ENCODE assay signal across 23 cellular contexts in genomic region chr3:38018296-38019266, GRCh38. TPM values are rescaled to one million over a fixed set of nuclear protein-coding genes. Genes with fewer than 3 reads are reported as not detected.
DNase-seq lines count a peak whose midpoint lies in the region; ATAC-seq, FAIRE-seq and TF ChIP-seq lines count a peak whose summit lies in the region.
"Had no signal": no experiment of that assay in that cellular context is flagged by ENCODE, and none has a peak within 500 bp of the region (broad histone marks: within the 10 kb centered on the region; RNA-seq: fewer than 3 reads in every experiment).

No MANE protein-coding gene starts in this region.

- POLR2A ChIA-PET in K562 (lab: Yijun Ruan, JAX) = interaction anchor here (1.2 to 2.1 kb wide), 3 partner anchors 8 to 22 kb away, joined by 3 to 6 read pairs (median 4); no protein-coding TSS in a partner anchor

- H3K79me2 ChIP-seq in K562 (ENCODE audit: control insufficient read depth, insufficient read depth, low read length) = peaks cover 69% of the 10 kb centered on the region

- TF ChIP-seq POLR2A in K562 (conservative IDR thresholded peaks at IDR 0.05) (peak; percentile 85), transverse colon (IDR thresholded peaks at IDR 0.05) (no peak)

- H3K36me3 ChIP-seq in right atrium auricular region (peaks cover 44% of the 10 kb centered on the region), K562 (ENCODE audit: control insufficient read depth, insufficient read depth, low read length) (peaks cover 44% of the 10 kb centered on the region), transverse colon (peaks cover 0 to 27% (median 4%) of the 10 kb centered on the region in 4 donors)

- H3K4me1 ChIP-seq in right atrium auricular region = peaks cover 0 to 10% of the 10 kb centered on the region in 2 donors
- H3K4me1 ChIP-seq in K562 (replicated peaks in 1 of 2; ENCODE audit: control insufficient read depth in 2 of 2, insufficient read depth in 2 of 2, low read length in 2 of 2) = peaks cover 62 to 72% of the 10 kb centered on the region in 2 experiments
- H3K4me1 ChIP-seq in transverse colon = peaks cover 2 to 43% (median 17%) of the 10 kb centered on the region in 4 donors

- H3K4me1 Mint-ChIP-seq in mesothelial cell of epicardium = peaks cover 7% of the 10 kb centered on the region

- DNase-seq in Right ventricle myocardium inferior (ENCODE audit: missing footprints) = no peak
- no peak for DNase-seq in right atrium auricular region (ENCODE audit: low spot score)
- peak; percentile 93 to 97 (median 96) for DNase-seq in K562 (ENCODE audit: extremely low read depth in 1 of 4, low spot score in 3 of 4)
- DNase-seq in mesothelial cell of epicardium (ENCODE audit: low spot score in 2 of 2, unreplicated experiment in 2 of 2) = no peak
- peak; percentile 7 for DNase-seq in transverse colon
- DNase-seq in hypothalamus (lab: John Stamatoyannopoulos, UW) = no peak
- DNase-seq: GDM1, KG1, kidney glomerular epithelial cell, naive B cell, NCI-H146, NCI-H2171 treated with DMSO at 0.1 percent for 48 hours, NCI-H526 had no signal

- intact Hi-C loops in Right ventricle myocardium inferior (cut with DNase I) (no loop called here), K562 (cut with micrococcal nuclease) (loop anchor here (1.0 kb wide), 1 partner anchor 44 kb away; no protein-coding TSS in a partner anchor), transverse colon (cut with DNase I; ENCODE audit: low total_unique reads) (no loop called here)

- peaks cover 9% of the 10 kb centered on the region for H3K9me3 Mint-ChIP-seq in mesothelial cell of epicardium
- H3K9me3 Mint-ChIP-seq: CD8-positive, alpha-beta T cell had no signal

- CTCF ChIA-PET in K562 (lab: Yijun Ruan, JAX; ENCODE audit: low intra/inter-chr PET ratio) = no interaction called here

- no peak overlapping the region for H3K4me3 Mint-ChIP-seq in mesothelial cell of epicardium
- H3K4me3 Mint-ChIP-seq: activated T-helper 1 cell treated with anti-CD3 and anti-CD28 coated beads, Interleukin-12 subunit alpha, Interleukin-12 subunit beta, Interleukin-2, Interleukin-4 antibody, amounts not matched to agents 30 ng/mL and 10 ng/mL and 1 ng/mL, durations not matched to agents 14 hours and 24 hours and 36 hours; CD8-positive, alpha-beta T cell; dendritic cell treated with granulocyte-macrophage colony-stimulating factor and Interleukin-4, amounts not matched to agents 40 ng/mL and 50 ng/mL, for 4 days; memory B cell; naive B cell had no signal

- in situ Hi-C loops in K562 (cut with MboI) (no loop called here), transverse colon (cut with MboI; ENCODE audit: low pct_ligation_motif_present in 1 of 4, low pct_unique_long_range_greater_than_20kb in 1 of 4, low sequenced_read_pairs in 3 of 4) (no loop called here)

- H3K4me3 ChIP-seq in right atrium auricular region = no peak overlapping the region
- H3K4me3 ChIP-seq in K562 = peak overlapping the region; percentile 50
- no peak overlapping the region for H3K4me3 ChIP-seq in transverse colon

- peaks cover 3% of the 10 kb centered on the region; the same call in 1 of the 2 replicates for H4K20me1 ChIP-seq in K562 (replicated peaks; ENCODE audit: control insufficient read depth, insufficient read depth, low read length)

- H3K4me2 ChIP-seq in K562 (ENCODE audit: insufficient read depth, low read length) = peak overlapping the region; percentile 95
- H3K4me2 ChIP-seq: SK-N-SH had no signal

- BruUV-seq in K562 (replicated peaks; lab: Mats Ljungman, UMichigan) = TSS peak; percentile 38

- 18% methylated on average over 13 of the region's 13 CpGs for WGBS in K562 (ENCODE audit: insufficient coverage, low coverage, missing lambda C conversion rate)
- 88 to 93% methylated on average over 2 to 11 of the region's 13 CpGs for WGBS in transverse colon (ENCODE audit: low coverage in 1 of 2), 2 donors

- H3K27me3 ChIP-seq in right atrium auricular region (no peaks in the 10 kb centered on the region), K562 (ENCODE audit: control insufficient read depth in 2 of 2, insufficient read depth in 2 of 2, low read length in 2 of 2) (no peaks in the 10 kb centered on the region), transverse colon (no peaks in the 10 kb centered on the region)

- ATAC-seq in Right ventricle myocardium inferior (peak; percentile 21), K562 (peak; percentile 82), HG02981 (IDR thresholded peaks at IDR 0.05; ENCODE audit: unreplicated experiment) (no peak)
- ATAC-seq: activated CD4-positive, CD25-positive, alpha-beta regulatory T cell treated with anti-CD3 and anti-CD28 coated beads, Interleukin-2, amount 50 U/mL, for 24 hours; CD8-positive, alpha-beta T cell; HCT116 had no signal

- FAIRE-seq in K562 (lab: Jason Lieb, UNC) = peak; percentile 89
- FAIRE-seq: endometrium had no signal

- H3K27ac Mint-ChIP-seq in mesothelial cell of epicardium = peak overlapping the region; percentile 70
- H3K27ac Mint-ChIP-seq: activated T-helper 1 cell treated with anti-CD3 and anti-CD28 coated beads, Interleukin-12 subunit alpha, Interleukin-12 subunit beta, Interleukin-2, Interleukin-4 antibody, amounts not matched to agents 30 ng/mL and 10 ng/mL and 1 ng/mL, durations not matched to agents 14 hours and 24 hours and 36 hours; CD8-positive, alpha-beta T cell; dendritic cell treated with granulocyte-macrophage colony-stimulating factor and Interleukin-4, amounts not matched to agents 40 ng/mL and 50 ng/mL, for 4 days; memory B cell had no signal

- H3K9me1 ChIP-seq in K562 (ENCODE audit: control insufficient read depth, insufficient read depth, low read length) = peaks cover 10% of the 10 kb centered on the region

- H3K27ac ChIP-seq in right atrium auricular region = no peak overlapping the region
- H3K27ac ChIP-seq in K562 (ENCODE audit: extremely low read depth, low read depth, low read length) = peak overlapping the region; percentile 79
- no peak overlapping the region for H3K27ac ChIP-seq in transverse colon

- TF ChIP-seq CTCF in right atrium auricular region (IDR thresholded peaks at IDR 0.05) = no peak
- TF ChIP-seq CTCF in K562 (IDR thresholded peaks at IDR 0.05 in 2 of 3, conservative IDR thresholded peaks at IDR 0.05 in 1 of 3; ENCODE audit: insufficient read depth in 2 of 3, low read depth in 1 of 3, low read length in 3 of 3) = peak; percentile 21 to 49 (median 42); a peak in 4 of 6 replicates
- no peak for TF ChIP-seq CTCF in mesothelial cell of epicardium (IDR thresholded peaks at IDR 0.05; ENCODE audit: unreplicated experiment)
- no peak for TF ChIP-seq CTCF in transverse colon (IDR thresholded peaks at IDR 0.05)

- peak overlapping the region; percentile 65 for H2AFZ ChIP-seq in K562 (ENCODE audit: low read depth, low read length)

- peak overlapping the region; percentile 80 to 96 for H3K9ac ChIP-seq in K562 (ENCODE audit: insufficient read depth in 1 of 2, low read depth in 2 of 2, low read length in 2 of 2)
- H3K9ac ChIP-seq: SK-N-SH had no signal

- peak in 1 of 2 experiments; percentile 28; a peak in 2 of 4 replicates for TF ChIP-seq RAD21 in K562 (CRISPR knock-in tag; conservative IDR thresholded peaks at IDR 0.05 in 1 of 2, IDR thresholded peaks at IDR 0.05 in 1 of 2)

- H3K27me3 Mint-ChIP-seq in mesothelial cell of epicardium (ENCODE audit: low read depth) = no peaks in the 10 kb centered on the region
- H3K27me3 Mint-ChIP-seq: dendritic cell treated with granulocyte-macrophage colony-stimulating factor and Interleukin-4, amounts not matched to agents 40 ng/mL and 50 ng/mL, for 4 days; memory B cell; naive B cell had no signal

- H3K9me3 ChIP-seq in right atrium auricular region (no peaks in the 10 kb centered on the region), K562 (replicated peaks; ENCODE audit: control insufficient read depth, insufficient read depth, low read depth, low read length) (no peaks in the 10 kb centered on the region), transverse colon (no peaks in the 10 kb centered on the region)
- H3K9me3 ChIP-seq: SK-N-SH had no signal

- H3K36me3 Mint-ChIP-seq in mesothelial cell of epicardium = peaks cover 30% of the 10 kb centered on the region

- TF ChIP-seq EP300 in K562 (IDR thresholded peaks at IDR 0.05; ENCODE audit: low read length) (peak; percentile 55; the same call in 1 of the 2 replicates), transverse colon (IDR thresholded peaks at IDR 0.05; ENCODE audit: low read depth) (no peak)

RNA-seq across cellular contexts. Expression of gene PLCD1, which starts 10.9 kb away (rescaled TPM):
- total RNA-seq in Right ventricle myocardium inferior (10.7 TPM), right atrium auricular region (10 to 100 TPM in 1 of 2 donors, 1 to 10 TPM in 1; 8.7 to 15.5 TPM), K562 (2014; rRNA removed) (152 and 190 TPM in 2 replicates), K562 (2014; rRNA removed; fragmentation: Illumina TruSeq; extraction: Trizol) (60.7 and 88.3 TPM in 2 replicates), K562 (2015; rRNA removed; fragmentation: Illumina TruSeq; extraction: Trizol) (47.5 and 50.1 TPM in 2 replicates), K562 (2021) (149 and 161 TPM in 2 replicates), mesothelial cell of epicardium (19.0 to 20.8 TPM (median 20.7 TPM) in 3 replicates), transverse colon (100 to 1,000 TPM in 2 of 4 donors, 10 to 100 TPM in 2; 21.1 to 126 (median 91.4) TPM)
- 283 and 655 TPM in 2 replicates for total RNA-seq in K562 (2011; cell fraction: chromatin; rRNA removed; ENCODE audit: low replicate concordance)
- total RNA-seq in K562 (2011; cell fraction: nucleolus; rRNA removed) = 463 and 540 TPM in 2 replicates
- total RNA-seq in K562 (2011; cell fraction: nucleoplasm; rRNA removed) = 244 and 351 TPM in 2 replicates
- polyA plus RNA-seq in K562 (2011; rRNA removed) (209 and 284 TPM in 2 replicates), K562 (2014; fragmentation: Illumina TruSeq; extraction: Trizol) (135 and 145 TPM in 2 replicates), K562 (2014; fragmentation: Nextera tagmentation; extraction: Ambion mirVana) (10 to 100 TPM in 1 of 2 experiments, 1 to 10 TPM in 1; 5.4 to 11.0 TPM), K562 (2014; rRNA removed) (116 and 140 TPM in 2 replicates)
- polyA plus RNA-seq in K562 (2011; cell fraction: cytosol; rRNA removed) = 214 and 249 TPM in 2 replicates
- 1,089 and 1,150 TPM in 2 replicates for polyA plus RNA-seq in K562 (2011; cell fraction: nucleus; rRNA removed)
- 67.9 and 83.7 TPM in 2 replicates for polyA plus RNA-seq in K562 (2012)
- 191 and 192 TPM in 2 replicates for polyA minus RNA-seq in K562 (2011; rRNA and poly(A)+ RNA removed)
- polyA minus RNA-seq in K562 (2011; cell fraction: cytosol; rRNA and poly(A)+ RNA removed) = 144 and 183 TPM in 2 replicates
- 158 and 240 TPM in 2 replicates for polyA minus RNA-seq in K562 (2011; cell fraction: nucleus; rRNA and poly(A)+ RNA removed)

RNA-seq across cellular contexts. Expression of gene DLEC1, which starts 20.4 kb away (rescaled TPM):
- total RNA-seq in Right ventricle myocardium inferior (0.08 TPM), right atrium auricular region (under 1 TPM; 0.22 to 0.35 TPM), K562 (2014; rRNA removed) (not detected in 2 replicates), K562 (2014; rRNA removed; fragmentation: Illumina TruSeq; extraction: Trizol) (not detected in 2 replicates), K562 (2015; rRNA removed; fragmentation: Illumina TruSeq; extraction: Trizol) (not detected in 2 replicates), K562 (2021) (0.02 TPM in 1 of 2 replicates, not detected in the other), mesothelial cell of epicardium (1.3 to 1.8 TPM (median 1.4 TPM) in 3 replicates), transverse colon (1 to 10 TPM in 2 of 4 donors, under 1 TPM in 2; 0.20 to 4.1 (median 1.4) TPM)
- total RNA-seq in K562 (2011; cell fraction: chromatin; rRNA removed; ENCODE audit: low replicate concordance) = 0.12 TPM in 1 of 2 replicates, not detected in the other
- total RNA-seq in K562 (2011; cell fraction: nucleolus; rRNA removed) = not detected in 2 replicates
- total RNA-seq in K562 (2011; cell fraction: nucleoplasm; rRNA removed) = not detected in 2 replicates
- polyA plus RNA-seq in K562 (2011; rRNA removed) (not detected in 2 replicates), K562 (2014; fragmentation: Illumina TruSeq; extraction: Trizol) (not detected in 2 replicates), K562 (2014; fragmentation: Nextera tagmentation; extraction: Ambion mirVana) (under 1 TPM; 0.07 to 0.08 TPM), K562 (2014; rRNA removed) (not detected in 2 replicates)
- polyA plus RNA-seq in K562 (2011; cell fraction: cytosol; rRNA removed) = 0.01 TPM in 1 of 2 replicates, not detected in the other
- 0.06 and 0.18 TPM in 2 replicates for polyA plus RNA-seq in K562 (2011; cell fraction: nucleus; rRNA removed)
- 0.10 and 0.18 TPM in 2 replicates for polyA plus RNA-seq in K562 (2012)
- not detected in 2 replicates for polyA minus RNA-seq in K562 (2011; rRNA and poly(A)+ RNA removed)
- polyA minus RNA-seq in K562 (2011; cell fraction: cytosol; rRNA and poly(A)+ RNA removed) = not detected in 2 replicates
- not detected in 2 replicates for polyA minus RNA-seq in K562 (2011; cell fraction: nucleus; rRNA and poly(A)+ RNA removed)
- total RNA-seq: RPMI7951 had no signal

RNA-seq across cellular contexts. Expression of gene VILL, which starts 28.0 kb away (rescaled TPM):
- total RNA-seq in Right ventricle myocardium inferior = 4.4 TPM
- total RNA-seq in right atrium auricular region = 10 to 100 TPM in 1 of 2 donors, 1 to 10 TPM in 1; 4.2 to 12.2 TPM
- total RNA-seq in K562 (2011; cell fraction: chromatin; rRNA removed; ENCODE audit: low replicate concordance) = 21.1 and 67.2 TPM in 2 replicates
- total RNA-seq in K562 (2011; cell fraction: nucleolus; rRNA removed) = 38.7 and 48.8 TPM in 2 replicates
- total RNA-seq in K562 (2011; cell fraction: nucleoplasm; rRNA removed) = 25.6 and 29.8 TPM in 2 replicates
- total RNA-seq in K562 (2014; rRNA removed) = 12.6 and 17.4 TPM in 2 replicates
- 3.3 and 4.3 TPM in 2 replicates for total RNA-seq in K562 (2014; rRNA removed; fragmentation: Illumina TruSeq; extraction: Trizol)
- total RNA-seq in K562 (2015; rRNA removed; fragmentation: Illumina TruSeq; extraction: Trizol) = 8.8 and 9.2 TPM in 2 replicates
- 12.4 and 13.4 TPM in 2 replicates for total RNA-seq in K562 (2021)
- 7.7 and 10.6 TPM in 2 replicates for polyA plus RNA-seq in K562 (2011; rRNA removed)
- 9.8 and 17.0 TPM in 2 replicates for polyA plus RNA-seq in K562 (2011; cell fraction: cytosol; rRNA removed)
- 51.3 and 85.1 TPM in 2 replicates for polyA plus RNA-seq in K562 (2011; cell fraction: nucleus; rRNA removed)
- 10.0 and 15.4 TPM in 2 replicates for polyA plus RNA-seq in K562 (2012)
- polyA plus RNA-seq in K562 (2014; fragmentation: Illumina TruSeq; extraction: Trizol) = 8.7 and 9.8 TPM in 2 replicates
- under 1 TPM; 0.11 to 0.49 TPM for polyA plus RNA-seq in K562 (2014; fragmentation: Nextera tagmentation; extraction: Ambion mirVana)
- polyA plus RNA-seq in K562 (2014; rRNA removed) = 16.0 and 18.1 TPM in 2 replicates
- polyA minus RNA-seq in K562 (2011; rRNA and poly(A)+ RNA removed) = 10.8 and 11.9 TPM in 2 replicates
- 2.6 and 4.9 TPM in 2 replicates for polyA minus RNA-seq in K562 (2011; cell fraction: cytosol; rRNA and poly(A)+ RNA removed)
- 32.0 and 33.5 TPM in 2 replicates for polyA minus RNA-seq in K562 (2011; cell fraction: nucleus; rRNA and poly(A)+ RNA removed)
- total RNA-seq in mesothelial cell of epicardium = 15.3 to 16.7 TPM (median 16.4 TPM) in 3 replicates
- total RNA-seq in transverse colon = 100 to 1,000 TPM; 112 to 214 (median 172) TPM

Comparison
In these comparisons a context has a peak if more than half of its experiments do, and no peak if none do; other contexts are left out.
1. DNase-seq: peak in K562 (4 of 4) and transverse colon (single experiment); none in Right ventricle myocardium inferior (single experiment), right atrium auricular region (single experiment), mesothelial cell of epicardium (0 of 2) and hypothalamus (0 of 51).
2. CTCF ChIP-seq: peak in K562 (3 of 3); none in right atrium auricular region (0 of 2), mesothelial cell of epicardium (single experiment) and transverse colon (0 of 5).